19 cellular contexts compared by ENCODE assay signal in genomic region chr6:148332088-148332487, GRCh38. TPM values are rescaled to one million over a fixed set of nuclear protein-coding genes. Genes with fewer than 3 reads are reported as not detected.
"Had no signal": no experiment of that assay in that cellular context is flagged by ENCODE, and none has a peak within 500 bp of the region (broad histone marks: within the 10 kb centered on the region; RNA-seq: fewer than 3 reads in every experiment).

No MANE protein-coding gene starts in this region.

- H3K36me3 Mint-ChIP-seq: activated naive CD4-positive, alpha-beta T cell treated with anti-CD3 and anti-CD28 coated beads, Interleukin-2, amount 10 ng/mL, durations not matched to agents 7 days and 5 days; naive thymus-derived CD8-positive, alpha-beta T cell had no signal

- H3K4me3 Mint-ChIP-seq: activated CD4-positive, alpha-beta memory T cell treated with anti-CD3 and anti-CD28 coated beads, Interleukin-2, amount 10 ng/mL, durations not matched to agents 7 days and 5 days; activated naive CD4-positive, alpha-beta T cell treated with anti-CD3 and anti-CD28 coated beads, Interleukin-2, amount 10 ng/mL, durations not matched to agents 7 days and 5 days; activated naive CD8-positive, alpha-beta T cell treated with anti-CD3 and anti-CD28 coated beads, Interleukin-2, amount 50 U/mL, for 24 hours; naive thymus-derived CD8-positive, alpha-beta T cell had no signal

- H3K27ac Mint-ChIP-seq: activated CD4-positive, alpha-beta memory T cell treated with anti-CD3 and anti-CD28 coated beads, Interleukin-2, amount 10 ng/mL, durations not matched to agents 7 days and 5 days; activated naive CD4-positive, alpha-beta T cell treated with anti-CD3 and anti-CD28 coated beads, Interleukin-2, amount 10 ng/mL, durations not matched to agents 7 days and 5 days; activated naive CD8-positive, alpha-beta T cell treated with anti-CD3 and anti-CD28 coated beads, Interleukin-2, amount 50 U/mL, for 24 hours; naive thymus-derived CD8-positive, alpha-beta T cell had no signal

- H3K4me3 ChIP-seq: tibial artery had no signal

- H3K9me3 Mint-ChIP-seq: activated CD4-positive, alpha-beta memory T cell treated with anti-CD3 and anti-CD28 coated beads, Interleukin-2, amount 10 ng/mL, durations not matched to agents 7 days and 5 days; activated naive CD4-positive, alpha-beta T cell treated with anti-CD3 and anti-CD28 coated beads, Interleukin-2, amount 10 ng/mL, durations not matched to agents 7 days and 5 days had no signal

- H3K4me1 Mint-ChIP-seq: activated CD4-positive, alpha-beta memory T cell treated with anti-CD3 and anti-CD28 coated beads, Interleukin-2, amount 10 ng/mL, durations not matched to agents 7 days and 5 days; activated naive CD4-positive, alpha-beta T cell treated with anti-CD3 and anti-CD28 coated beads, Interleukin-2, amount 10 ng/mL, durations not matched to agents 7 days and 5 days; activated naive CD8-positive, alpha-beta T cell treated with anti-CD3 and anti-CD28 coated beads, Interleukin-2, amount 50 U/mL, for 24 hours; naive thymus-derived CD8-positive, alpha-beta T cell had no signal

- H3K9me3 ChIP-seq: tibial artery had no signal

- DNase-seq: activated CD4-positive, alpha-beta memory T cell treated with anti-CD3 and anti-CD28 coated beads, Interleukin-2, amount 10 ng/mL, durations not matched to agents 7 days and 5 days; activated CD4-positive, alpha-beta T cell treated with anti-CD3 and anti-CD28 coated beads for 48 hours; activated CD4-positive, CD25-positive, alpha-beta regulatory T cell; activated naive CD4-positive, alpha-beta T cell treated with anti-CD3 and anti-CD28 coated beads, Interleukin-2, amount 10 ng/mL, durations not matched to agents 7 days and 5 days; activated naive CD8-positive, alpha-beta T cell treated with anti-CD3 and anti-CD28 coated beads, Interleukin-2, amount 50 U/mL, for 24 hours; activated T-cell treated with anti-CD3 and anti-CD28 coated beads, Interleukin-2, amount 50 U/mL, for 1 hour; aorta; brain microvascular endothelial cell; effector CD8-positive, alpha-beta T cell; mesendoderm; naive thymus-derived CD8-positive, alpha-beta T cell; nucleus accumbens; posterior cingulate gyrus; retina; stimulated activated CD4-positive, alpha-beta T cell treated with anti-CD3 and anti-CD28 coated beads, Interleukin-1b, Interleukin-23, amount 100 ng/mL, for 48 hours; stimulated activated naive CD4-positive, alpha-beta T cell treated with Interleukin-2 at 50 U/mL for 16 hours; T-helper 1 cell; T-helper 9 cell; tibial artery had no signal

- H3K27me3 ChIP-seq: brain microvascular endothelial cell, tibial artery had no signal

- H3K27ac ChIP-seq: brain microvascular endothelial cell, tibial artery had no signal

- H3K36me3 ChIP-seq: brain microvascular endothelial cell, tibial artery had no signal

- ATAC-seq: activated naive CD8-positive, alpha-beta T cell treated with anti-CD3 and anti-CD28 coated beads, Interleukin-2, amount 50 U/mL, for 24 hours; naive thymus-derived CD8-positive, alpha-beta T cell had no signal

RNA-seq across cellular contexts. Expression of gene SASH1, which starts 10.6 kb away (rescaled TPM):
- total RNA-seq: naive thymus-derived CD8-positive, alpha-beta T cell had no signal
- polyA plus RNA-seq: naive thymus-derived CD8-positive, alpha-beta T cell had no signal
